Comparison of ENCODE assay signal across 22 cellular contexts in genomic region chr1:220344745-220345144, GRCh38.
DNase-seq lines count a peak whose midpoint lies in the region; ATAC-seq and TF ChIP-seq lines count a peak whose summit lies in the region.
"Had no signal": no experiment of that assay in that cellular context is flagged by ENCODE, and none has a peak within 500 bp of the region (broad histone marks: within the 10 kb centered on the region; RNA-seq: fewer than 3 reads in every experiment).

No MANE protein-coding gene starts in this region.

- H3K4me1 Mint-ChIP-seq in stimulated activated effector memory CD8-positive, alpha-beta T cell treated with anti-CD3 and anti-CD28 coated beads, Interleukin-12 subunit alpha, Interleukin-12 subunit beta, amount 100 ng/mL, for 72 hours = no peaks in the 10 kb centered on the region
- H3K4me1 Mint-ChIP-seq: central memory CD8-positive, alpha-beta T cell had no signal

- ATAC-seq in GM18868 (IDR thresholded peaks at IDR 0.05; ENCODE audit: unreplicated experiment) = peak; percentile 78
- peak; percentile 60 for ATAC-seq in GM21723 (IDR thresholded peaks at IDR 0.05; ENCODE audit: unreplicated experiment)
- peak; percentile 76 for ATAC-seq in HG03045 (IDR thresholded peaks at IDR 0.05; ENCODE audit: unreplicated experiment)
- ATAC-seq in stimulated activated effector memory CD8-positive, alpha-beta T cell treated with anti-CD3 and anti-CD28 coated beads, Interleukin-12 subunit alpha, Interleukin-12 subunit beta, amount 100 ng/mL, for 72 hours = peak; percentile 43
- ATAC-seq in HG03280 (IDR thresholded peaks at IDR 0.05; ENCODE audit: unreplicated experiment) = no peak
- ATAC-seq: K562, mucosa of descending colon, sciatic nerve, WTC11 had no signal

- TF ChIP-seq CTCF in tibial artery (IDR thresholded peaks at IDR 0.05) = no peak

- no peaks in the 10 kb centered on the region for H3K4me1 ChIP-seq in tibial artery
- H3K4me1 ChIP-seq: BLaER1, testis had no signal

- H3K4me3 ChIP-seq in tibial artery = no peak overlapping the region
- H3K4me3 ChIP-seq: BLaER1, K562, mucosa of descending colon, testis had no signal

- H3K36me3 ChIP-seq in tibial artery = no peaks in the 10 kb centered on the region
- H3K36me3 ChIP-seq: BLaER1 had no signal

- H3K9me3 Mint-ChIP-seq in stimulated activated effector memory CD8-positive, alpha-beta T cell treated with anti-CD3 and anti-CD28 coated beads, Interleukin-12 subunit alpha, Interleukin-12 subunit beta, amount 100 ng/mL, for 72 hours = no peaks in the 10 kb centered on the region
- H3K9me3 Mint-ChIP-seq: central memory CD8-positive, alpha-beta T cell had no signal

- DNase-seq in stimulated activated effector memory CD8-positive, alpha-beta T cell treated with anti-CD3 and anti-CD28 coated beads, Interleukin-12 subunit alpha, Interleukin-12 subunit beta, amount 100 ng/mL, for 72 hours (ENCODE audit: low spot score in 2 of 2) = no peak
- DNase-seq in NAMALWA (ENCODE audit: low spot score) (no peak), tibial artery (no peak), epidermal melanocyte (ENCODE audit: insufficient read length, low spot score) (no peak)
- DNase-seq: H7; hypothalamus; mucosa of descending colon; NCI-H1048; nucleus accumbens; RPMI8226; stimulated activated CD4-positive, alpha-beta T cell treated with anti-CD3 and anti-CD28 coated beads, Interleukin-2, amount 100 ng/mL, for 24 hours; T-helper 1 cell; testis had no signal

- intact Hi-C loops in tibial artery (cut with DNase I; ENCODE audit: low total_unique reads) = no loop called here

- no peaks in the 10 kb centered on the region for H3K27me3 ChIP-seq in tibial artery
- H3K27me3 ChIP-seq: BLaER1, testis had no signal

- no peaks in the 10 kb centered on the region for H3K36me3 Mint-ChIP-seq in stimulated activated effector memory CD8-positive, alpha-beta T cell treated with anti-CD3 and anti-CD28 coated beads, Interleukin-12 subunit alpha, Interleukin-12 subunit beta, amount 100 ng/mL, for 72 hours
- H3K36me3 Mint-ChIP-seq: WTC11 had no signal

- H3K4me3 Mint-ChIP-seq in stimulated activated effector memory CD8-positive, alpha-beta T cell treated with anti-CD3 and anti-CD28 coated beads, Interleukin-12 subunit alpha, Interleukin-12 subunit beta, amount 100 ng/mL, for 72 hours = no peak overlapping the region
- H3K4me3 Mint-ChIP-seq: central memory CD8-positive, alpha-beta T cell; WTC11 had no signal

- no peak overlapping the region for H3K27ac Mint-ChIP-seq in stimulated activated effector memory CD8-positive, alpha-beta T cell treated with anti-CD3 and anti-CD28 coated beads, Interleukin-12 subunit alpha, Interleukin-12 subunit beta, amount 100 ng/mL, for 72 hours
- H3K27ac Mint-ChIP-seq: WTC11 had no signal

- H3K27ac ChIP-seq in tibial artery = no peak overlapping the region
- H3K27ac ChIP-seq: BLaER1, testis had no signal

- H3K9me3 ChIP-seq in tibial artery = no peaks in the 10 kb centered on the region
- H3K9me3 ChIP-seq: BLaER1, mucosa of descending colon, testis had no signal
